Comparison of ENCODE assay signal across 13 cellular contexts in the genomic region with DNA sequence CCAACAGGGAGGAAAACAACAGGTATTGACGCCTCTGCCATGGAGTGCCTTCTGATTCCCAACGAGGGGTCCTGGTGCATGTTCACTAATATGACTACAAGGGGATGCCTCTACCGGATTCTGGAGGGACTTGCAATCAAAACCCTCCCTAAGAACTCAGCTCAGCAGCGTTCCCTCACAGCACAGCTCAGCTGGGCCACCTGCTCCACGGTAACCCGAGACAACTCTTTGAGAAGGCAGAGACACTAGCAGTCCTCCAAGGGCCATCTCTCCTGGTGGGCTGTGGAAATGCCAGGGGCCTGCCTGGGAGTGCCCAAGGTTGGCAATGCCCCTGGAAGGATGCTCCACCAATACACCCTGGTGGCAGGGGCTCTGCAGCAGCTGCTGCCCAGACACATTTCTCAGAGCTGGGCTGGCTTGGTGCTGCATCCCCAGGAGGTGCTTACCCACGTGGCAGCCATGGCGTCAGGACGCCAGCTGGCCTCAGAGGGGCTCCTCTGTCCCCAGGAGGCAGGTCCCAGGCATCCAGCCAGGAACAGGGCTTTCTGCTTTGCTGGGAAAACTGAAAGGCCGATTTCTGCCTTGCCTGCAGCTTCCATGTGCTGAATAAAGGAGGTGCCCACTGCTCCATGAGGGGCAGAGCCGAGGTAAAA. TPM values are rescaled to one million over a fixed set of nuclear protein-coding genes. Genes with fewer than 3 reads are reported as not detected.
A peak's percentile ranks its signal among the peaks of the same experiment; 100 is the strongest.
DNase-seq lines count a peak whose midpoint lies in the region; ATAC-seq and TF ChIP-seq lines count a peak whose summit lies in the region.
"Had no signal": no experiment of that assay in that cellular context is flagged by ENCODE, and none has a peak within 500 bp of the region (broad histone marks: within the 10 kb centered on the region; RNA-seq: fewer than 3 reads in every experiment).

No MANE protein-coding gene starts in this region.

- no peak overlapping the region for H3K4me3 Mint-ChIP-seq in CD4-positive, alpha-beta memory T cell

- no peaks in the 10 kb centered on the region for H3K36me3 Mint-ChIP-seq in CD4-positive, alpha-beta memory T cell

- H2AFZ ChIP-seq in PC-9, result no peak overlapping the region

- DNase-seq in DMS 273 treated with DMSO at 0.1 percent for 48 hours (lab: John Stamatoyannopoulos, UW), result peak; percentile 94
- peak; percentile 84 for DNase-seq in NCI-H2196 (lab: John Stamatoyannopoulos, UW; ENCODE audit: unreplicated experiment)
- peak in 54 of 56 donors; percentile 32 to 92 (median 73) for DNase-seq in nucleus accumbens (lab: John Stamatoyannopoulos, UW)
- DNase-seq in CD4-positive, alpha-beta memory T cell, result no peak
- no peak for DNase-seq in T1000 (lab: John Stamatoyannopoulos, UW)
- DNase-seq in PC-9, result no peak
- DNase-seq: activated CD8-positive, alpha-beta memory T cell treated with anti-CD3 and anti-CD28 coated beads, Interleukin-2, amount 50 U/mL, for 4 hours; dermis blood vessel endothelial cell had no signal

- H4K20me1 ChIP-seq in PC-9 (ENCODE audit: insufficient read depth), result no peaks in the 10 kb centered on the region; the same call in 1 of the 2 replicates

- H3K9me3 ChIP-seq in CD4-positive, alpha-beta memory T cell (ENCODE audit: control insufficient read depth in 1 of 2, low read length in 2 of 2), result no peaks in the 10 kb centered on the region
- H3K9me3 ChIP-seq in PC-9 (ENCODE audit: insufficient read depth, low read depth), result no peaks in the 10 kb centered on the region
- H3K9me3 ChIP-seq: prostate gland, SJSA1 had no signal

- intact Hi-C loops in CD4-positive, alpha-beta memory T cell (cut with micrococcal nuclease), result no loop called here
- intact Hi-C loops in PC-9 (cut with micrococcal nuclease; ENCODE audit: unreplicated experiment), result no loop called here

- peaks cover 4% of the 10 kb centered on the region; the same call in 1 of the 2 replicates for H3F3A ChIP-seq in PC-9 (ENCODE audit: insufficient read depth, low read depth)

- no peak overlapping the region for H3K4me2 ChIP-seq in PC-9

- no peaks in the 10 kb centered on the region for H3K36me3 ChIP-seq in CD4-positive, alpha-beta memory T cell (ENCODE audit: insufficient read depth, low read length)
- H3K36me3 ChIP-seq in PC-9 (ENCODE audit: low read depth), result no peaks in the 10 kb centered on the region
- H3K36me3 ChIP-seq: prostate gland had no signal

- ATAC-seq in HG02571 (IDR thresholded peaks at IDR 0.05; ENCODE audit: unreplicated experiment), result no peak

- H3K4me1 Mint-ChIP-seq in CD4-positive, alpha-beta memory T cell, result peaks cover 3 to 15% (median 12%) of the 10 kb centered on the region in 4 donors

- no peak overlapping the region for H3K4me3 ChIP-seq in CD4-positive, alpha-beta memory T cell (ENCODE audit: low read length in 2 of 2)
- H3K4me3 ChIP-seq in PC-9, result no peak overlapping the region
- H3K4me3 ChIP-seq: prostate gland, SJSA1 had no signal

- H3K27ac Mint-ChIP-seq in CD4-positive, alpha-beta memory T cell, result peak overlapping the region in 2 of 7 donors; percentile 36 to 55

- CTCF ChIA-PET in CD4-positive, alpha-beta memory T cell (lab: Charles Lee; ENCODE audit: partially characterized antibody), result no interaction called here
- CTCF ChIA-PET in PC-9 (lab: Charles Lee), result no interaction called here

- H3K9me3 Mint-ChIP-seq in CD4-positive, alpha-beta memory T cell, result no peaks in the 10 kb centered on the region

- BruUV-seq in PC-9 (replicated peaks; lab: Mats Ljungman, UMichigan), result no TSS peak

- H3K9me2 ChIP-seq in PC-9 (ENCODE audit: insufficient read depth), result no peaks in the 10 kb centered on the region

- POLR2A ChIA-PET in CD4-positive, alpha-beta memory T cell (lab: Charles Lee; ENCODE audit: partially characterized antibody), result no interaction called here
- POLR2A ChIA-PET in PC-9 (lab: Charles Lee; ENCODE audit: unreplicated experiment), result interaction anchor here (0.6 kb wide), 1 partner anchor 23 kb away, joined by 3 read pairs; no protein-coding TSS in a partner anchor

- H3K27me3 ChIP-seq in CD4-positive, alpha-beta memory T cell (ENCODE audit: insufficient read depth, low read length), result no peaks in the 10 kb centered on the region
- no peaks in the 10 kb centered on the region for H3K27me3 ChIP-seq in PC-9 (ENCODE audit: insufficient read depth, low read depth)
- H3K27me3 ChIP-seq: SJSA1 had no signal

- no peak for TF ChIP-seq CTCF in PC-9 (conservative IDR thresholded peaks at IDR 0.05)

- H3K79me2 ChIP-seq in PC-9 (ENCODE audit: low read depth), result no peaks in the 10 kb centered on the region

- peaks cover 3% of the 10 kb centered on the region for H3K4me1 ChIP-seq in CD4-positive, alpha-beta memory T cell (ENCODE audit: insufficient read depth, low read length)
- H3K4me1 ChIP-seq in PC-9 (replicated peaks; ENCODE audit: insufficient read depth), result no peaks in the 10 kb centered on the region
- H3K4me1 ChIP-seq: prostate gland had no signal

- H3K27ac ChIP-seq in cingulate gyrus (ENCODE audit: low read depth, low read length), result peak overlapping the region; percentile 78
- no peak overlapping the region for H3K27ac ChIP-seq in CD4-positive, alpha-beta memory T cell (ENCODE audit: low read depth, low read length)
- no peak overlapping the region for H3K27ac ChIP-seq in PC-9
- H3K27ac ChIP-seq: SJSA1 had no signal

- H3K27me3 Mint-ChIP-seq in CD4-positive, alpha-beta memory T cell, result no peaks in the 10 kb centered on the region

RNA-seq across cellular contexts. Expression of gene CDIP1, which starts 16.5 kb away (rescaled TPM):
- 10 to 100 TPM; 19.0 to 21.1 TPM for total RNA-seq in CD4-positive, alpha-beta memory T cell
- polyA plus RNA-seq in CD4-positive, alpha-beta memory T cell, result 10 to 100 TPM; 10.2 to 15.7 TPM
- 10.7 and 18.4 TPM in 2 replicates for total RNA-seq in PC-9 (2021)

RNA-seq across cellular contexts. Expression of gene C16orf96, which starts 34.0 kb away (rescaled TPM):
- under 1 TPM; 0.29 to 0.33 TPM for total RNA-seq in CD4-positive, alpha-beta memory T cell
- polyA plus RNA-seq in CD4-positive, alpha-beta memory T cell, result not detected
- 0.13 and 0.15 TPM in 2 replicates for total RNA-seq in PC-9 (2021)
- total RNA-seq: dermis blood vessel endothelial cell, M059J, SJSA1 had no signal

RNA-seq across cellular contexts. Expression of gene HMOX2, which starts 45.9 kb away (rescaled TPM):
- total RNA-seq in CD4-positive, alpha-beta memory T cell, result 10 to 100 TPM; 64.1 to 72.4 TPM
- polyA plus RNA-seq in CD4-positive, alpha-beta memory T cell, result 100 to 1,000 TPM; 164 to 206 TPM
- 68.1 and 69.5 TPM in 2 replicates for total RNA-seq in PC-9 (2021)

RNA-seq across cellular contexts. Expression of gene NMRAL1, which starts 47.7 kb away (rescaled TPM):
- total RNA-seq in CD4-positive, alpha-beta memory T cell, result 10 to 100 TPM; 61.6 to 61.8 TPM
- 10 to 100 TPM; 55.1 to 65.7 TPM for polyA plus RNA-seq in CD4-positive, alpha-beta memory T cell
- 118 and 141 TPM in 2 replicates for total RNA-seq in PC-9 (2021)

Comparison
In these comparisons a context has a peak if more than half of its experiments do, and no peak if none do; other contexts are left out.
1. DNase-seq: peak in DMS 273 treated with DMSO at 0.1 percent for 48 hours (single experiment), NCI-H2196 (single experiment) and nucleus accumbens (54 of 56); none in CD4-positive, alpha-beta memory T cell (0 of 5), T1000 (single experiment) and PC-9 (0 of 2).